Comparison of ENCODE assay signal across 8 cellular contexts in genomic region chr5:113489299-113489698, GRCh38. TPM values are rescaled to one million over a fixed set of nuclear protein-coding genes. Genes with fewer than 3 reads are reported as not detected.
DNase-seq lines count a peak whose midpoint lies in the region; ATAC-seq, FAIRE-seq and TF ChIP-seq lines count a peak whose summit lies in the region.

No MANE protein-coding gene starts in this region.

- intact Hi-C loops in left ventricle myocardium superior (cut with micrococcal nuclease): no loop called here

- H3K4me1 Mint-ChIP-seq in WTC11: peaks cover 16% of the 10 kb centered on the region

- peak overlapping the region; percentile 83 for H3K4me3 Mint-ChIP-seq in WTC11

- TF ChIP-seq POLR2A in GM18505 (IDR thresholded peaks at IDR 0.05; ENCODE audit: borderline replicate concordance, extremely low read depth, insufficient read depth, insufficient read length): no peak

- ATAC-seq in GM18505 (IDR thresholded peaks at IDR 0.05; ENCODE audit: unreplicated experiment) (peak; percentile 51), HG03558 (IDR thresholded peaks at IDR 0.05; ENCODE audit: extremely low read depth, unreplicated experiment) (peak; percentile 47), WTC11 (no peak), left ventricle myocardium superior (peak; percentile 73)

- H3K27ac Mint-ChIP-seq in WTC11: no peak overlapping the region

- peak; percentile 81 for FAIRE-seq in urothelium cell line (lab: Jason Lieb, UNC)

- H3K36me3 Mint-ChIP-seq in WTC11: peaks cover 28% of the 10 kb centered on the region

- peak; percentile 38 for DNase-seq in 8988T
- DNase-seq in WTC11 (ENCODE audit: low spot score): no peak
- DNase-seq in left ventricle myocardium superior: no peak
- DNase-seq in urothelium cell line (ENCODE audit: low spot score): peak; percentile 86
- no peak for DNase-seq in NCI-H510A treated with DMSO at 0.1 percent for 48 hours (lab: John Stamatoyannopoulos, UW)
- DNase-seq in NCI-H748 (lab: John Stamatoyannopoulos, UW; ENCODE audit: unreplicated experiment): no peak

- no peak for TF ChIP-seq CTCF in WTC11 (IDR thresholded peaks at IDR 0.05)

- CTCF ChIA-PET in WTC11 (lab: Charles Lee): interaction anchor here (0.6 kb wide), 1 partner anchor 18 kb away, joined by 5 read pairs; no protein-coding TSS in a partner anchor

- H3K27me3 Mint-ChIP-seq in WTC11 (ENCODE audit: low read depth): peaks cover 60% of the 10 kb centered on the region

- H3K9me3 Mint-ChIP-seq in WTC11: peaks cover 30% of the 10 kb centered on the region

- POLR2A ChIA-PET in WTC11 (lab: Charles Lee): no interaction called here

TF ChIP-seq in WTC11, 78 proteins besides CTCF, POLR2A, EP300 and RAD21:
- TF ChIP-seq SMAD4 (CRISPR knock-in tag; IDR thresholded peaks at IDR 0.05): no peak
- TF ChIP-seq ZNF263 (CRISPR knock-in tag; IDR thresholded peaks at IDR 0.05; ENCODE audit: low read depth): no peak
- no peak for TF ChIP-seq ZNF671 (CRISPR knock-in tag; IDR thresholded peaks at IDR 0.05)
- TF ChIP-seq SP1 (CRISPR knock-in tag; conservative IDR thresholded peaks at IDR 0.05): no peak
- no peak for TF ChIP-seq JUN (CRISPR knock-in tag; IDR thresholded peaks at IDR 0.05)
- no peak for TF ChIP-seq FOXP4 (CRISPR knock-in tag; IDR thresholded peaks at IDR 0.05)
- no peak for TF ChIP-seq ZNF121 (CRISPR knock-in tag; IDR thresholded peaks at IDR 0.05)
- TF ChIP-seq MYBL2 (CRISPR knock-in tag; IDR thresholded peaks at IDR 0.05): no peak
- no peak for TF ChIP-seq ZBTB43 (CRISPR knock-in tag; IDR thresholded peaks at IDR 0.05)
- TF ChIP-seq MXD4 (CRISPR knock-in tag; IDR thresholded peaks at IDR 0.05; ENCODE audit: borderline replicate concordance): no peak
- no peak for TF ChIP-seq USF1 (CRISPR knock-in tag; IDR thresholded peaks at IDR 0.05)
TF ChIP-seq in WTC11: peak in this region for 0.

RNA-seq across cellular contexts. Expression of gene MCC, which starts 1.0 kb away (rescaled TPM):
- 15.4 to 23.5 TPM (median 17.2 TPM) in 3 replicates for total RNA-seq in WTC11 (2021)
- total RNA-seq in left ventricle myocardium superior: 27.1 TPM

RNA-seq across cellular contexts. Expression of gene YTHDC2, which starts 24.2 kb away (rescaled TPM):
- 17.6 to 21.6 TPM (median 19.9 TPM) in 3 replicates for total RNA-seq in WTC11 (2021)
- 13.4 TPM for total RNA-seq in left ventricle myocardium superior

RNA-seq across cellular contexts. Expression of gene TSSK1B, which starts 54.5 kb away (rescaled TPM):
- total RNA-seq in WTC11 (2021): not detected in 3 replicates
- total RNA-seq in left ventricle myocardium superior: not detected

Comparison
In these comparisons a context has a peak if more than half of its experiments do, and no peak if none do; other contexts are left out.
1. DNase-seq: peak in 8988T (single experiment) and urothelium cell line (single experiment); none in WTC11 (single experiment), left ventricle myocardium superior (single experiment), NCI-H510A treated with DMSO at 0.1 percent for 48 hours (single experiment) and NCI-H748 (single experiment).